In genomic region chr1:159006210-159006807, GRCh38 we compare ENCODE assay signal across 9 cellular contexts. TPM values are rescaled to one million over a fixed set of nuclear protein-coding genes. Genes with fewer than 3 reads are reported as not detected.
DNase-seq lines count a peak whose midpoint lies in the region; ATAC-seq and TF ChIP-seq lines count a peak whose summit lies in the region.
"Not testable (repeated sequence)": the region's sequence is repeated elsewhere in the genome, so short reads cannot be mapped to it uniquely, and the experiment has no call there.
"Had no signal": no experiment of that assay in that cellular context is flagged by ENCODE, and none has a peak within 500 bp of the region (broad histone marks: within the 10 kb centered on the region; RNA-seq: fewer than 3 reads in every experiment).

No MANE protein-coding gene starts in this region.

- peaks cover 36% of the 10 kb centered on the region for H3K4me1 Mint-ChIP-seq in activated CD8-positive, alpha-beta T cell treated with anti-CD3 and anti-CD28 coated beads for 36 hours (ENCODE audit: low read depth)
- peaks cover 50% of the 10 kb centered on the region for H3K4me1 Mint-ChIP-seq in dendritic cell treated with granulocyte-macrophage colony-stimulating factor and Interleukin-4, amounts not matched to agents 40 ng/mL and 50 ng/mL, for 4 days (ENCODE audit: low read depth)
- peaks cover 39% of the 10 kb centered on the region for H3K4me1 Mint-ChIP-seq in memory B cell
- H3K4me1 Mint-ChIP-seq in stimulated activated naive CD8-positive, alpha-beta T cell treated with anti-CD3 and anti-CD28 coated beads, Interleukin-15, Interleukin-2, amounts not matched to agents 100 ng/mL and 50 ng/mL, for 24 hours (ENCODE audit: low read depth): peaks cover 46% of the 10 kb centered on the region

- not testable (repeated sequence) for DNase-seq in activated CD8-positive, alpha-beta T cell treated with anti-CD3 and anti-CD28 coated beads for 36 hours; hepatocyte (ENCODE audit: low spot score); memory B cell (ENCODE audit: low spot score in 2 of 2)

- H3K27me3 Mint-ChIP-seq in activated CD8-positive, alpha-beta T cell treated with anti-CD3 and anti-CD28 coated beads for 36 hours; dendritic cell treated with granulocyte-macrophage colony-stimulating factor and Interleukin-4, amounts not matched to agents 40 ng/mL and 50 ng/mL, for 4 days; memory B cell; stimulated activated naive CD8-positive, alpha-beta T cell treated with anti-CD3 and anti-CD28 coated beads, Interleukin-15, Interleukin-2, amounts not matched to agents 100 ng/mL and 50 ng/mL, for 24 hours: not testable (repeated sequence)

- H3K9me3 Mint-ChIP-seq in activated CD8-positive, alpha-beta T cell treated with anti-CD3 and anti-CD28 coated beads for 36 hours; dendritic cell treated with granulocyte-macrophage colony-stimulating factor and Interleukin-4, amounts not matched to agents 40 ng/mL and 50 ng/mL, for 4 days; memory B cell; stimulated activated naive CD8-positive, alpha-beta T cell treated with anti-CD3 and anti-CD28 coated beads, Interleukin-15, Interleukin-2, amounts not matched to agents 100 ng/mL and 50 ng/mL, for 24 hours: not testable (repeated sequence)

- H3K9ac ChIP-seq in BLaER1 treated with 17β-estradiol and CSF1 and Interleukin-3, amounts not matched to agents 10 nM and 100 nM: peak overlapping the region in 4 of 11 experiments; percentile 13 to 68 (median 46); a peak in 6 of 22 replicates
- not testable (repeated sequence) for H3K9ac ChIP-seq in Loucy (ENCODE audit: low read depth, low read length, poor library complexity, severe bottlenecking)

- not testable (repeated sequence) for ATAC-seq in activated CD8-positive, alpha-beta T cell treated with anti-CD3 and anti-CD28 coated beads for 36 hours; memory B cell (ENCODE audit: low read depth)

- H3K36me3 Mint-ChIP-seq in activated CD8-positive, alpha-beta T cell treated with anti-CD3 and anti-CD28 coated beads for 36 hours (ENCODE audit: low read depth): peaks cover 34% of the 10 kb centered on the region
- peaks cover 14% of the 10 kb centered on the region for H3K36me3 Mint-ChIP-seq in dendritic cell treated with granulocyte-macrophage colony-stimulating factor and Interleukin-4, amounts not matched to agents 40 ng/mL and 50 ng/mL, for 4 days (ENCODE audit: low read depth)
- H3K36me3 Mint-ChIP-seq in memory B cell: not testable (repeated sequence)
- H3K36me3 Mint-ChIP-seq in stimulated activated naive CD8-positive, alpha-beta T cell treated with anti-CD3 and anti-CD28 coated beads, Interleukin-15, Interleukin-2, amounts not matched to agents 100 ng/mL and 50 ng/mL, for 24 hours (ENCODE audit: low read depth): peaks cover 34% of the 10 kb centered on the region

- peak overlapping the region in 8 of 11 experiments; percentile 31 to 71 (median 64); a peak in 15 of 22 replicates for H3K27ac ChIP-seq in BLaER1 treated with 17β-estradiol and CSF1 and Interleukin-3, amounts not matched to agents 10 nM and 100 nM
- peak overlapping the region; percentile 85 for H3K27ac ChIP-seq in hepatocyte
- H3K27ac ChIP-seq in neutrophil: peak overlapping the region; percentile 38

- peaks cover 24 to 75% (median 34%) of the 10 kb centered on the region in 10 experiments for H3K4me1 ChIP-seq in BLaER1 treated with 17β-estradiol and CSF1 and Interleukin-3, amounts not matched to agents 10 nM and 100 nM
- peaks cover 38% of the 10 kb centered on the region for H3K4me1 ChIP-seq in Loucy (ENCODE audit: insufficient read depth, low read length, poor library complexity, severe bottlenecking)
- H3K4me1 ChIP-seq in hepatocyte (ENCODE audit: insufficient read depth): peaks cover 35% of the 10 kb centered on the region
- peaks cover 43 to 53% of the 10 kb centered on the region in 2 experiments for H3K4me1 ChIP-seq in neutrophil (ENCODE audit: control insufficient read depth in 1 of 2, insufficient read depth in 1 of 2, low read depth in 1 of 2, low read length in 1 of 2)

- H3K4me3 ChIP-seq in BLaER1 treated with 17β-estradiol and CSF1 and Interleukin-3, amounts not matched to agents 10 nM and 100 nM: peak overlapping the region in 3 of 10 experiments; percentile 15 to 37 (median 23); a peak in 3 of 20 replicates
- not testable (repeated sequence) for H3K4me3 ChIP-seq in Loucy (ENCODE audit: low read length, poor library complexity, severe bottlenecking); hepatocyte; neutrophil (ENCODE audit: low read depth in 1 of 2, low read length in 1 of 2)

- peak overlapping the region; percentile 44 to 93 (median 64) for H3K4me2 ChIP-seq in BLaER1 treated with 17β-estradiol and CSF1 and Interleukin-3, amounts not matched to agents 10 nM and 100 nM
- not testable (repeated sequence) for H3K4me2 ChIP-seq in Loucy (ENCODE audit: low read depth, low read length, poor library complexity, severe bottlenecking)
- peak overlapping the region; percentile 65 for H3K4me2 ChIP-seq in hepatocyte

- not testable (repeated sequence) for H3K4me3 Mint-ChIP-seq in activated CD8-positive, alpha-beta T cell treated with anti-CD3 and anti-CD28 coated beads for 36 hours; memory B cell
- peak overlapping the region; percentile 59 for H3K4me3 Mint-ChIP-seq in dendritic cell treated with granulocyte-macrophage colony-stimulating factor and Interleukin-4, amounts not matched to agents 40 ng/mL and 50 ng/mL, for 4 days
- H3K4me3 Mint-ChIP-seq in stimulated activated naive CD8-positive, alpha-beta T cell treated with anti-CD3 and anti-CD28 coated beads, Interleukin-15, Interleukin-2, amounts not matched to agents 100 ng/mL and 50 ng/mL, for 24 hours: peak overlapping the region; percentile 22

- POLR2A ChIA-PET in activated CD8-positive, alpha-beta T cell treated with anti-CD3 and anti-CD28 coated beads for 36 hours (lab: Charles Lee): interaction anchor here (1.5 kb wide), 1 partner anchor 10 kb away, joined by 7 read pairs; no protein-coding TSS in a partner anchor

- CTCF ChIA-PET in activated CD8-positive, alpha-beta T cell treated with anti-CD3 and anti-CD28 coated beads for 36 hours (lab: Charles Lee): interaction anchor here (0.7 to 1.3 kb wide), 2 partner anchors 66 to 214 kb away, joined by 3 read pairs; no protein-coding TSS in a partner anchor

- intact Hi-C loops in activated CD8-positive, alpha-beta T cell treated with anti-CD3 and anti-CD28 coated beads for 36 hours (cut with micrococcal nuclease): not testable (repeated sequence)
- intact Hi-C loops in dendritic cell treated with granulocyte-macrophage colony-stimulating factor and Interleukin-4, amounts not matched to agents 40 ng/mL and 50 ng/mL, for 4 days (cut with micrococcal nuclease): loop anchor here (5.0 to 10.0 kb wide), 2 partner anchors 172 to 804 kb away; partner anchors contain the start of gene MNDA

- H3K27ac Mint-ChIP-seq in activated CD8-positive, alpha-beta T cell treated with anti-CD3 and anti-CD28 coated beads for 36 hours: peak overlapping the region; percentile 5
- H3K27ac Mint-ChIP-seq in dendritic cell treated with granulocyte-macrophage colony-stimulating factor and Interleukin-4, amounts not matched to agents 40 ng/mL and 50 ng/mL, for 4 days: peak overlapping the region; percentile 89
- H3K27ac Mint-ChIP-seq in memory B cell: peak overlapping the region; percentile 88
- peak overlapping the region; percentile 61 for H3K27ac Mint-ChIP-seq in stimulated activated naive CD8-positive, alpha-beta T cell treated with anti-CD3 and anti-CD28 coated beads, Interleukin-15, Interleukin-2, amounts not matched to agents 100 ng/mL and 50 ng/mL, for 24 hours

- 22% methylated on average over 11 of the region's 11 CpGs for WGBS in hepatocyte (ENCODE audit: low lambda C conversion rate, missing lambda C conversion rate)

- H3K9me2 ChIP-seq in Loucy (replicated peaks; ENCODE audit: low read depth, low read length); hepatocyte (replicated peaks; ENCODE audit: insufficient read depth): not testable (repeated sequence)

- H3K36me3 ChIP-seq in BLaER1 treated with 17β-estradiol and CSF1 and Interleukin-3, amounts not matched to agents 10 nM and 100 nM; Loucy (ENCODE audit: insufficient read depth, low read length); hepatocyte (replicated peaks; ENCODE audit: insufficient read depth, low read depth); neutrophil: not testable (repeated sequence)

- not testable (repeated sequence) for H4K20me1 ChIP-seq in BLaER1 treated with 17β-estradiol and CSF1 and Interleukin-3, amounts not matched to agents 10 nM and 100 nM; Loucy (ENCODE audit: insufficient read depth, low read length, poor library complexity, severe bottlenecking); hepatocyte (ENCODE audit: insufficient read depth, poor library complexity, severe bottlenecking)

- peak overlapping the region; percentile 47; the same call in 1 of the 2 replicates for H2AFZ ChIP-seq in Loucy (ENCODE audit: low read length)
- H2AFZ ChIP-seq in hepatocyte: peak overlapping the region; percentile 35

- not testable (repeated sequence) for H3K27me3 ChIP-seq in BLaER1 treated with 17β-estradiol and CSF1 and Interleukin-3, amounts not matched to agents 10 nM and 100 nM; Loucy (ENCODE audit: insufficient read depth, low read length, poor library complexity, severe bottlenecking); hepatocyte; neutrophil

- not testable (repeated sequence) for TF ChIP-seq CTCF in Loucy (conservative IDR thresholded peaks at IDR 0.05; ENCODE audit: low read length); activated CD8-positive, alpha-beta T cell treated with anti-CD3 and anti-CD28 coated beads for 36 hours (IDR thresholded peaks at IDR 0.05); hepatocyte (IDR thresholded peaks at IDR 0.05; ENCODE audit: poor library complexity); neutrophil (IDR thresholded peaks at IDR 0.05)

- H3K9me3 ChIP-seq in BLaER1 treated with 17β-estradiol and CSF1 and Interleukin-3, amounts not matched to agents 10 nM and 100 nM (replicated peaks in 1 of 11); Loucy (ENCODE audit: insufficient read depth, low read depth, low read length); hepatocyte (ENCODE audit: low read depth); neutrophil: not testable (repeated sequence)

- H3K79me2 ChIP-seq in Loucy (ENCODE audit: insufficient read depth, low read length) (peaks cover 17% of the 10 kb centered on the region), hepatocyte (peaks cover 12% of the 10 kb centered on the region)

- not testable (repeated sequence) for H3F3A ChIP-seq in Loucy (ENCODE audit: low read depth)

RNA-seq across cellular contexts. Expression of gene IFI16, which starts 3.4 kb away (rescaled TPM):
- 100 to 1,000 TPM; 190 to 199 TPM for total RNA-seq in activated CD8-positive, alpha-beta T cell treated with anti-CD3 and anti-CD28 coated beads for 36 hours
- total RNA-seq in hepatocyte: 22.2 and 25.1 TPM in 2 replicates
- polyA plus RNA-seq in hepatocyte: 31.8 and 35.6 TPM in 2 replicates
- total RNA-seq: Caco-2 had no signal

Comparison
In these comparisons a context has a peak if more than half of its experiments do, and no peak if none do; other contexts are left out.
1. H3K27ac Mint-ChIP-seq: peak in every context shown above with its lines; median percentile 89 in dendritic cell treated with granulocyte-macrophage colony-stimulating factor and Interleukin-4, amounts not matched to agents 40 ng/mL and 50 ng/mL, for 4 days; 88 in memory B cell; 61 in stimulated activated naive CD8-positive, alpha-beta T cell treated with anti-CD3 and anti-CD28 coated beads, Interleukin-15, Interleukin-2, amounts not matched to agents 100 ng/mL and 50 ng/mL, for 24 hours; 5 in activated CD8-positive, alpha-beta T cell treated with anti-CD3 and anti-CD28 coated beads for 36 hours.